Comparison of ENCODE assay signal across 1 cellular context in the genomic region with DNA sequence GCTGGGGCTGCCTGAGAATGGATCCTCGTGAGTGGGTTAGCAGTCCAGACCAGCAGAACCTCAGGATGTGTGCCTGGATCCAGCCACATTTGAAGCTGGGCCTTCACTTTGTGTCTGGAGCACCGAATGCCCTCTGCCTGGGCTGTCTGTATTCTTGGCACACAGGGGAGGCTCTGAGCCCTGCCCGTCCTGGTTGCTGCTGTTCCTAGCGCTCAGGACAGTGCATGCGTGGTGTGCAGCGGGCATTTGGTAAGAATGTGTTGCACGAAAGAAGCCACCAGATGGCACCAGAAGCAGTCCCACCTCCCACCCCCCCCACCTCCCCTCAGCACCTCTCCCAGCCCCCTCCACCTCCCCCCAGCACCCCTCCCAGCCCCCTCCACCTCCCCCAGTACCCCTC.
TF ChIP-seq lines count a peak whose summit lies in the region.

No MANE protein-coding gene starts in this region.

TF ChIP-seq in WTC11, 78 proteins besides CTCF, POLR2A, EP300 and RAD21 (continued from another document):
- TF ChIP-seq, protein P1, sequence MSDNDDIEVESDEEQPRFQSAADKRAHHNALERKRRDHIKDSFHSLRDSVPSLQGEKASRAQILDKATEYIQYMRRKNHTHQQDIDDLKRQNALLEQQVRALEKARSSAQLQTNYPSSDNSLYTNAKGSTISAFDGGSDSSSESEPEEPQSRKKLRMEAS (CRISPR knock-in tag; IDR thresholded peaks at IDR 0.05): no peak
- TF ChIP-seq ZNF671 (CRISPR knock-in tag; IDR thresholded peaks at IDR 0.05) (no peak), NFE2L1 (CRISPR knock-in tag; IDR thresholded peaks at IDR 0.05) (no peak)
TF ChIP-seq in WTC11: peak in this region for 0.
